ENCODE assay signal across 25 cellular contexts in the genomic region with DNA sequence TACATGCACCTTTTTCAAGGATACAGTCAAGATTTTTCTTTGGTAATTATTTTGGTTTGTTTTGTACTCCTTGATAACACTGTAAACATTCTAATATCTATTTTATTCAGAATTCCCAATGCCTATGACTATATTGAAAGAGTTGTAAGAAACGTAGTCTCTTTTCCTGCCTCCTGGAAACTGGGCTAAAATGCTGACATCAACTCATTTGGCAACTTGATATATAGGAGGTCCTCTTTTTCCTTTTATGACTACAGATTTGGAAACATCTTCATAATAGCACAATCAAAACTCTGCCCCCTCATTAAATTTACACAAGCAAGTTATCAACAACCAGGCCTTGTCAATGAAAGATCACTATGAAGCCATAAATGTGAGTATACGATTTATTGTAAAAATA.
"Had no signal": no experiment of that assay in that cellular context is flagged by ENCODE, and none has a peak within 500 bp of the region (broad histone marks: within the 10 kb centered on the region; RNA-seq: fewer than 3 reads in every experiment).

No MANE protein-coding gene starts in this region.

- H2AFZ ChIP-seq: neural progenitor cell, parathyroid adenoma had no signal

- H3K9me3 ChIP-seq: ovary, psoas muscle, stomach, thoracic aorta, thyroid gland, upper lobe of left lung, vagina had no signal

- H3K4me2 ChIP-seq: neural progenitor cell had no signal

- H3K27me3 ChIP-seq: neural progenitor cell, ovary, stomach, thyroid gland, tibial nerve, upper lobe of left lung, vagina had no signal

- H3K36me3 ChIP-seq: neural progenitor cell, ovary, stomach, thoracic aorta, thyroid gland, tibial nerve, upper lobe of left lung, vagina had no signal

- H3K79me2 ChIP-seq: parathyroid adenoma had no signal

- H3K27ac ChIP-seq: neural progenitor cell, ovary, parathyroid adenoma, psoas muscle, skin epidermis, stomach, thoracic aorta, thyroid gland, tibial nerve, upper lobe of left lung, vagina had no signal

- H3K9ac ChIP-seq: neural progenitor cell, parathyroid adenoma had no signal

- DNase-seq: naive thymus-derived CD4-positive, alpha-beta T cell; natural killer cell; occipital lobe; ovary; posterior cingulate gyrus; psoas muscle; right cardiac atrium; stimulated activated CD4-positive, alpha-beta T cell treated with anti-CD3 and anti-CD28 coated beads, Interleukin-15, amount 100 ng/mL, for 24 hours; stimulated activated CD4-positive, alpha-beta T cell treated with anti-CD3 and anti-CD28 coated beads, Interleukin-2, amount 100 ng/mL, for 24 hours; stimulated activated CD4-positive, alpha-beta T cell treated with anti-CD3 and anti-CD28 coated beads, Interleukin-2, amount 100 ng/mL, for 48 hours; stimulated activated CD4-positive, alpha-beta T cell treated with anti-CD3 and anti-CD28 coated beads, Interleukin-4, amount 100 ng/mL, for 24 hours; stimulated activated naive B cell treated with anti-CD40 and anti-IgM and Interleukin-4, amounts not matched to agents 10 μg/mL and 1 μg/mL and 100 μg/mL, for 72 hours; stimulated activated naive CD4-positive, alpha-beta T cell treated with Interleukin-2 at 50 U/mL for 16 hours; stomach; thyroid gland; trophoblast cell; upper lobe of left lung had no signal

- ATAC-seq: naive thymus-derived CD4-positive, alpha-beta T cell; natural killer cell; psoas muscle; right cardiac atrium; sciatic nerve; stimulated activated naive B cell treated with anti-CD40 and anti-IgM and Interleukin-4, amounts not matched to agents 10 μg/mL and 1 μg/mL and 100 μg/mL, for 72 hours had no signal

- H3K4me3 ChIP-seq: neural progenitor cell, ovary, psoas muscle, skin epidermis, stomach, thoracic aorta, thyroid gland, tibial nerve, upper lobe of left lung, vagina had no signal

- H3K4me1 ChIP-seq: neural progenitor cell, parathyroid adenoma, psoas muscle, stomach, thyroid gland, tibial nerve, upper lobe of left lung, vagina had no signal

- FAIRE-seq: urothelium cell line had no signal
